ENCODE assay signal across 1 cellular context in the genomic region with DNA sequence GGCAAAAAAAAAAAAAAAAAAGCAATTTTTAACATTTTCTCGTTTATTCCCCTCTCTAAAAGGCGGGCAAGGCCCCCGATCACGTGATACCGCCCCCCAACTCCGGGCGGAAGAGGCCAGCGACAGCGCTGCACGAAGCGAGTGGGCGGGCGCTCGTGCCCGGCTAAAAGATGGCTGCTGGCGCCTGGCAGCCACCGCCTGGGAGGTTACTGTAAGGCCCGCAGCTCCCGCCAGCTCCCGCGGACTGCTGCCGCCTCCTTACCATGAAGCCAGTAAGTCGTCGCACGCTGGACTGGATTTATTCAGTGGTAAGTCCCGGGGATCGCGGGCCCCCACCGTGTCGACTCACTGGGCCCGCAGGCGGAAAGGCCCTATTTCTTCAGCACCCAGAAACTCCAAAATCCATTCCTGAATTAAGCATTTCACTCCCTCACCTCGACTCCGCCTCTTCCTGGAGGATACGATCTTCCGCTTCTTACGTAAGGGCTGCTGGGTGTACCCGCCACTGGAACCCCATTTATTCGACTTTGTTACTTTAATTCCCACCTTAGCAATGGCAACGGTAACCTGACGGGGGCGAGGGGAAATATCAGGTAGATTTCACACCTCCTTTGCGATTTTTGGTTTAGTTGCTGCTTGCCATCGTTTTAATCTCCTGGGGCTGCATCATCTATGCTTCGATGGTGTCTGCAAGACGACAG.
TF ChIP-seq lines count a peak whose summit lies in the region.

A gene with protein sequence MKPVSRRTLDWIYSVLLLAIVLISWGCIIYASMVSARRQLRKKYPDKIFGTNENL (plus strand): TSS at position 156 of the 701 bp plus-strand sequence. CDS start 108 bp downstream, at position 264.
A gene (minus strand): TSS at position 415 of the 701 bp plus-strand sequence. CDS start 150 bp downstream, at position 265.

TF ChIP-seq in HepG2, 621 proteins besides CTCF, POLR2A, EP300 and RAD21 (continued from another document and continues in another):
- TF ChIP-seq, protein P1, sequence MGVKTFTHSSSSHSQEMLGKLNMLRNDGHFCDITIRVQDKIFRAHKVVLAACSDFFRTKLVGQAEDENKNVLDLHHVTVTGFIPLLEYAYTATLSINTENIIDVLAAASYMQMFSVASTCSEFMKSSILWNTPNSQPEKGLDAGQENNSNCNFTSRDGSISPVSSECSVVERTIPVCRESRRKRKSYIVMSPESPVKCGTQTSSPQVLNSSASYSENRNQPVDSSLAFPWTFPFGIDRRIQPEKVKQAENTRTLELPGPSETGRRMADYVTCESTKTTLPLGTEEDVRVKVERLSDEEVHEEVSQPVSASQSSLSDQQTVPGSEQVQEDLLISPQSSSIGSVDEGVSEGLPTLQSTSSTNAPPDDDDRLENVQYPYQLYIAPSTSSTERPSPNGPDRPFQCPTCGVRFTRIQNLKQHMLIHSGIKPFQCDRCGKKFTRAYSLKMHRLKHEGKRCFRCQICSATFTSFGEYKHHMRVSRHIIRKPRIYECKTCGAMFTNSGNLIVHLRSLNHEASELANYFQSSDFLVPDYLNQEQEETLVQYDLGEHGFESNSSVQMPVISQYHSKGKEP (CRISPR knock-in tag; IDR thresholded peaks at IDR 0.05) = no peak; the same call in 1 of the 2 replicates
- TF ChIP-seq RCOR2 (CRISPR knock-in tag; IDR thresholded peaks at IDR 0.05) (no peak), GATA4 (IDR thresholded peaks at IDR 0.05; ENCODE audit: borderline replicate concordance, low read depth) (no peak), ZNF773 (CRISPR knock-in tag; IDR thresholded peaks at IDR 0.05; ENCODE audit: borderline replicate concordance) (no peak), PCBP1 (IDR thresholded peaks at IDR 0.05; ENCODE audit: borderline replicate concordance, low read depth, low read length) (0 out of 2 replicates have a peak, but pooled peaks have one; percentile 81), ZBTB7B (CRISPR knock-in tag; IDR thresholded peaks at IDR 0.05) (peak; percentile 84), GABPB1 (CRISPR knock-in tag; IDR thresholded peaks at IDR 0.05) (peak; percentile 96), ADNP (CRISPR knock-in tag; IDR thresholded peaks at IDR 0.05) (no peak), ISL2 (CRISPR knock-in tag; IDR thresholded peaks at IDR 0.05) (no peak; the same call in 1 of the 2 replicates), SP1 (IDR thresholded peaks at IDR 0.05) (no peak), SP1 (CRISPR knock-in tag; IDR thresholded peaks at IDR 0.05) (peak; percentile 96), KDM2A (CRISPR knock-in tag; IDR thresholded peaks at IDR 0.05; ENCODE audit: borderline replicate concordance, low read depth) (peak; percentile 96), POLR2G (IDR thresholded peaks at IDR 0.05; ENCODE audit: low read depth, low read length) (peak; percentile 90), ZNF160 (CRISPR knock-in tag; IDR thresholded peaks at IDR 0.05) (0 out of 2 replicates have a peak, but pooled peaks have one; percentile 38), HES4 (CRISPR knock-in tag; IDR thresholded peaks at IDR 0.05; ENCODE audit: borderline replicate concordance) (no peak; the same call in 1 of the 2 replicates), ZNF232 (CRISPR knock-in tag; IDR thresholded peaks at IDR 0.05; ENCODE audit: borderline replicate concordance) (peak; percentile 32; the same call in 1 of the 2 replicates), NRL (CRISPR knock-in tag; IDR thresholded peaks at IDR 0.05; ENCODE audit: borderline replicate concordance) (peak; percentile 86; the same call in 1 of the 2 replicates), ZNF782 (CRISPR knock-in tag; IDR thresholded peaks at IDR 0.05; ENCODE audit: borderline replicate concordance) (0 out of 2 replicates have a peak, but pooled peaks have one; percentile 63), KAT2B (IDR thresholded peaks at IDR 0.05; ENCODE audit: borderline replicate concordance, low read depth, low read length) (no peak), ZNF256 (CRISPR knock-in tag; conservative IDR thresholded peaks at IDR 0.05) (no peak), ZNF3 (CRISPR knock-in tag; IDR thresholded peaks at IDR 0.05) (no peak), RFXANK (CRISPR knock-in tag; IDR thresholded peaks at IDR 0.05) (no peak), ZBTB1 (CRISPR knock-in tag; IDR thresholded peaks at IDR 0.05; ENCODE audit: borderline replicate concordance) (no peak), SOX6 (IDR thresholded peaks at IDR 0.05) (no peak), SOX6 (CRISPR knock-in tag; IDR thresholded peaks at IDR 0.05) (peak; percentile 63), ZNF264 (CRISPR knock-in tag; IDR thresholded peaks at IDR 0.05) (peak; percentile 74; the same call in 1 of the 2 replicates), ZEB1 (IDR thresholded peaks at IDR 0.05; ENCODE audit: insufficient replicate concordance, low read depth) (no peak), ATF1 (CRISPR knock-in tag; IDR thresholded peaks at IDR 0.05) (peak; percentile 61; the same call in 1 of the 2 replicates), KLF15 (CRISPR knock-in tag; IDR thresholded peaks at IDR 0.05; ENCODE audit: borderline replicate concordance) (no peak), SPEN (CRISPR knock-in tag; IDR thresholded peaks at IDR 0.05; ENCODE audit: low read depth) (peak; percentile 78), FOXJ3 (CRISPR knock-in tag; IDR thresholded peaks at IDR 0.05; ENCODE audit: borderline replicate concordance) (no peak), ZNF614 (CRISPR knock-in tag; IDR thresholded peaks at IDR 0.05; ENCODE audit: borderline replicate concordance) (no peak), SAFB2 (CRISPR knock-in tag; IDR thresholded peaks at IDR 0.05; ENCODE audit: borderline replicate concordance, low read depth) (peak; percentile 65; the same call in 1 of the 2 replicates), HOXD1 (CRISPR knock-in tag; IDR thresholded peaks at IDR 0.05) (no peak), KLF9 (CRISPR knock-in tag; IDR thresholded peaks at IDR 0.05; ENCODE audit: low read depth) (no peak; the same call in 1 of the 2 replicates)
- TF ChIP-seq, protein P2, sequence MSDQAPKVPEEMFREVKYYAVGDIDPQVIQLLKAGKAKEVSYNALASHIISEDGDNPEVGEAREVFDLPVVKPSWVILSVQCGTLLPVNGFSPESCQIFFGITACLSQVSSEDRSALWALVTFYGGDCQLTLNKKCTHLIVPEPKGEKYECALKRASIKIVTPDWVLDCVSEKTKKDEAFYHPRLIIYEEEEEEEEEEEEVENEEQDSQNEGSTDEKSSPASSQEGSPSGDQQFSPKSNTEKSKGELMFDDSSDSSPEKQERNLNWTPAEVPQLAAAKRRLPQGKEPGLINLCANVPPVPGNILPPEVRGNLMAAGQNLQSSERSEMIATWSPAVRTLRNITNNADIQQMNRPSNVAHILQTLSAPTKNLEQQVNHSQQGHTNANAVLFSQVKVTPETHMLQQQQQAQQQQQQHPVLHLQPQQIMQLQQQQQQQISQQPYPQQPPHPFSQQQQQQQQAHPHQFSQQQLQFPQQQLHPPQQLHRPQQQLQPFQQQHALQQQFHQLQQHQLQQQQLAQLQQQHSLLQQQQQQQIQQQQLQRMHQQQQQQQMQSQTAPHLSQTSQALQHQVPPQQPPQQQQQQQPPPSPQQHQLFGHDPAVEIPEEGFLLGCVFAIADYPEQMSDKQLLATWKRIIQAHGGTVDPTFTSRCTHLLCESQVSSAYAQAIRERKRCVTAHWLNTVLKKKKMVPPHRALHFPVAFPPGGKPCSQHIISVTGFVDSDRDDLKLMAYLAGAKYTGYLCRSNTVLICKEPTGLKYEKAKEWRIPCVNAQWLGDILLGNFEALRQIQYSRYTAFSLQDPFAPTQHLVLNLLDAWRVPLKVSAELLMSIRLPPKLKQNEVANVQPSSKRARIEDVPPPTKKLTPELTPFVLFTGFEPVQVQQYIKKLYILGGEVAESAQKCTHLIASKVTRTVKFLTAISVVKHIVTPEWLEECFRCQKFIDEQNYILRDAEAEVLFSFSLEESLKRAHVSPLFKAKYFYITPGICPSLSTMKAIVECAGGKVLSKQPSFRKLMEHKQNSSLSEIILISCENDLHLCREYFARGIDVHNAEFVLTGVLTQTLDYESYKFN (CRISPR knock-in tag; conservative IDR thresholded peaks at IDR 0.05) = no peak
- TF ChIP-seq, protein P3, sequence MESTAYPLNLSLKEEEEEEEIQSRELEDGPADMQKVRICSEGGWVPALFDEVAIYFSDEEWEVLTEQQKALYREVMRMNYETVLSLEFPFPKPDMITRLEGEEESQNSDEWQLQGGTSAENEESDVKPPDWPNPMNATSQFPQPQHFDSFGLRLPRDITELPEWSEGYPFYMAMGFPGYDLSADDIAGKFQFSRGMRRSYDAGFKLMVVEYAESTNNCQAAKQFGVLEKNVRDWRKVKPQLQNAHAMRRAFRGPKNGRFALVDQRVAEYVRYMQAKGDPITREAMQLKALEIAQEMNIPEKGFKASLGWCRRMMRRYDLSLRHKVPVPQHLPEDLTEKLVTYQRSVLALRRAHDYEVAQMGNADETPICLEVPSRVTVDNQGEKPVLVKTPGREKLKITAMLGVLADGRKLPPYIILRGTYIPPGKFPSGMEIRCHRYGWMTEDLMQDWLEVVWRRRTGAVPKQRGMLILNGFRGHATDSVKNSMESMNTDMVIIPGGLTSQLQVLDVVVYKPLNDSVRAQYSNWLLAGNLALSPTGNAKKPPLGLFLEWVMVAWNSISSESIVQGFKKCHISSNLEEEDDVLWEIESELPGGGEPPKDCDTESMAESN (CRISPR knock-in tag; conservative IDR thresholded peaks at IDR 0.05) = peak; percentile 72
- TF ChIP-seq, protein P4, sequence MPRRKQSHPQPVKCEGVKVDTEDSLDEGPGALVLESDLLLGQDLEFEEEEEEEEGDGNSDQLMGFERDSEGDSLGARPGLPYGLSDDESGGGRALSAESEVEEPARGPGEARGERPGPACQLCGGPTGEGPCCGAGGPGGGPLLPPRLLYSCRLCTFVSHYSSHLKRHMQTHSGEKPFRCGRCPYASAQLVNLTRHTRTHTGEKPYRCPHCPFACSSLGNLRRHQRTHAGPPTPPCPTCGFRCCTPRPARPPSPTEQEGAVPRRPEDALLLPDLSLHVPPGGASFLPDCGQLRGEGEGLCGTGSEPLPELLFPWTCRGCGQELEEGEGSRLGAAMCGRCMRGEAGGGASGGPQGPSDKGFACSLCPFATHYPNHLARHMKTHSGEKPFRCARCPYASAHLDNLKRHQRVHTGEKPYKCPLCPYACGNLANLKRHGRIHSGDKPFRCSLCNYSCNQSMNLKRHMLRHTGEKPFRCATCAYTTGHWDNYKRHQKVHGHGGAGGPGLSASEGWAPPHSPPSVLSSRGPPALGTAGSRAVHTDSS (CRISPR knock-in tag; conservative IDR thresholded peaks at IDR 0.05) = no peak
- TF ChIP-seq, protein P5, sequence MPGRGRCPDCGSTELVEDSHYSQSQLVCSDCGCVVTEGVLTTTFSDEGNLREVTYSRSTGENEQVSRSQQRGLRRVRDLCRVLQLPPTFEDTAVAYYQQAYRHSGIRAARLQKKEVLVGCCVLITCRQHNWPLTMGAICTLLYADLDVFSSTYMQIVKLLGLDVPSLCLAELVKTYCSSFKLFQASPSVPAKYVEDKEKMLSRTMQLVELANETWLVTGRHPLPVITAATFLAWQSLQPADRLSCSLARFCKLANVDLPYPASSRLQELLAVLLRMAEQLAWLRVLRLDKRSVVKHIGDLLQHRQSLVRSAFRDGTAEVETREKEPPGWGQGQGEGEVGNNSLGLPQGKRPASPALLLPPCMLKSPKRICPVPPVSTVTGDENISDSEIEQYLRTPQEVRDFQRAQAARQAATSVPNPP (CRISPR knock-in tag; IDR thresholded peaks at IDR 0.05) = 0 out of 2 replicates have a peak, but pooled peaks have one; percentile 68
- TF ChIP-seq, protein P6, sequence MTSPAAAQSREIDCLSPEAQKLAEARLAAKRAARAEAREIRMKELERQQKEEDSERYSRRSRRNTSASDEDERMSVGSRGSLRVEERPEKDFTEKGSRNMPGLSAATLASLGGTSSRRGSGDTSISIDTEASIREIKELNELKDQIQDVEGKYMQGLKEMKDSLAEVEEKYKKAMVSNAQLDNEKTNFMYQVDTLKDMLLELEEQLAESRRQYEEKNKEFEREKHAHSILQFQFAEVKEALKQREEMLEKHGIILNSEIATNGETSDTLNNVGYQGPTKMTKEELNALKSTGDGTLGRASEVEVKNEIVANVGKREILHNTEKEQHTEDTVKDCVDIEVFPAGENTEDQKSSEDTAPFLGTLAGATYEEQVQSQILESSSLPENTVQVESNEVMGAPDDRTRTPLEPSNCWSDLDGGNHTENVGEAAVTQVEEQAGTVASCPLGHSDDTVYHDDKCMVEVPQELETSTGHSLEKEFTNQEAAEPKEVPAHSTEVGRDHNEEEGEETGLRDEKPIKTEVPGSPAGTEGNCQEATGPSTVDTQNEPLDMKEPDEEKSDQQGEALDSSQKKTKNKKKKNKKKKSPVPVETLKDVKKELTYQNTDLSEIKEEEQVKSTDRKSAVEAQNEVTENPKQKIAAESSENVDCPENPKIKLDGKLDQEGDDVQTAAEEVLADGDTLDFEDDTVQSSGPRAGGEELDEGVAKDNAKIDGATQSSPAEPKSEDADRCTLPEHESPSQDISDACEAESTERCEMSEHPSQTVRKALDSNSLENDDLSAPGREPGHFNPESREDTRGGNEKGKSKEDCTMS (CRISPR knock-in tag; conservative IDR thresholded peaks at IDR 0.05) = no peak
- TF ChIP-seq, protein P7, sequence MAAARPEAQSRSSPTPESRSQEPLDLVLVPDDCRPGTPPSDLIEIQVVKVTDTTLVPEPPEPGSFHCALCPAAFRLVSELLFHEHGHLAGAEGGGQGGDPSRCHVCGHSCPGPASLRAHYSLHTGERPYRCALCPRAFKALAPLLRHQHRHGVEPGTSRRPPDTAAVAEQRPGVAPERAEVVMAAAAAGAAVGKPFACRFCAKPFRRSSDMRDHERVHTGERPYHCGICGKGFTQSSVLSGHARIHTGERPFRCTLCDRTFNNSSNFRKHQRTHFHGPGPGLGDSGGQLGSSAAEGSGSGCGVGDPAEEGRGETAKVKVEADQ (CRISPR knock-in tag; IDR thresholded peaks at IDR 0.05; ENCODE audit: borderline replicate concordance) = no peak
- TF ChIP-seq, protein P8, sequence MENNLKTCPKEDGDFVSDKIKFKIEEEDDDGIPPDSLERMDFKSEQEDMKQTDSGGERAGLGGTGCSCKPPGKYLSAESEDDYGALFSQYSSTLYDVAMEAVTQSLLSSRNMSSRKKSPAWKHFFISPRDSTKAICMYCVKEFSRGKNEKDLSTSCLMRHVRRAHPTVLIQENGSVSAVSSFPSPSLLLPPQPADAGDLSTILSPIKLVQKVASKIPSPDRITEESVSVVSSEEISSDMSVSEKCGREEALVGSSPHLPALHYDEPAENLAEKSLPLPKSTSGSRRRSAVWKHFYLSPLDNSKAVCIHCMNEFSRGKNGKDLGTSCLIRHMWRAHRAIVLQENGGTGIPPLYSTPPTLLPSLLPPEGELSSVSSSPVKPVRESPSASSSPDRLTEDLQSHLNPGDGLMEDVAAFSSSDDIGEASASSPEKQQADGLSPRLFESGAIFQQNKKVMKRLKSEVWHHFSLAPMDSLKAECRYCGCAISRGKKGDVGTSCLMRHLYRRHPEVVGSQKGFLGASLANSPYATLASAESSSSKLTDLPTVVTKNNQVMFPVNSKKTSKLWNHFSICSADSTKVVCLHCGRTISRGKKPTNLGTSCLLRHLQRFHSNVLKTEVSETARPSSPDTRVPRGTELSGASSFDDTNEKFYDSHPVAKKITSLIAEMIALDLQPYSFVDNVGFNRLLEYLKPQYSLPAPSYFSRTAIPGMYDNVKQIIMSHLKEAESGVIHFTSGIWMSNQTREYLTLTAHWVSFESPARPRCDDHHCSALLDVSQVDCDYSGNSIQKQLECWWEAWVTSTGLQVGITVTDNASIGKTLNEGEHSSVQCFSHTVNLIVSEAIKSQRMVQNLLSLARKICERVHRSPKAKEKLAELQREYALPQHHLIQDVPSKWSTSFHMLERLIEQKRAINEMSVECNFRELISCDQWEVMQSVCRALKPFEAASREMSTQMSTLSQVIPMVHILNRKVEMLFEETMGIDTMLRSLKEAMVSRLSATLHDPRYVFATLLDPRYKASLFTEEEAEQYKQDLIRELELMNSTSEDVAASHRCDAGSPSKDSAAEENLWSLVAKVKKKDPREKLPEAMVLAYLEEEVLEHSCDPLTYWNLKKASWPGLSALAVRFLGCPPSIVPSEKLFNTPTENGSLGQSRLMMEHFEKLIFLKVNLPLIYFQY (CRISPR knock-in tag; IDR thresholded peaks at IDR 0.05; ENCODE audit: borderline replicate concordance) = peak; percentile 43
